16 cellular contexts compared by ENCODE assay signal in genomic region chr6:150689900-150690590, GRCh38.
DNase-seq lines count a peak whose midpoint lies in the region; ATAC-seq and TF ChIP-seq lines count a peak whose summit lies in the region.
"Had no signal": no experiment of that assay in that cellular context is flagged by ENCODE, and none has a peak within 500 bp of the region (broad histone marks: within the 10 kb centered on the region; RNA-seq: fewer than 3 reads in every experiment).

No MANE protein-coding gene starts in this region.

- peak; percentile 55 for ATAC-seq in GM18498 (IDR thresholded peaks at IDR 0.05; ENCODE audit: unreplicated experiment)
- peak; percentile 42 for ATAC-seq in GM21423 (IDR thresholded peaks at IDR 0.05; ENCODE audit: unreplicated experiment)
- ATAC-seq in HG03135 (IDR thresholded peaks at IDR 0.05; ENCODE audit: unreplicated experiment) = peak; percentile 50
- peak; percentile 24 for ATAC-seq in left lobe of liver
- no peak for ATAC-seq in activated T-cell treated with anti-CD3 and anti-CD28 coated beads, Interleukin-2, amount 50 U/mL, for 4 hours
- no peak for ATAC-seq in HG02973 (IDR thresholded peaks at IDR 0.05; ENCODE audit: unreplicated experiment)
- ATAC-seq: activated CD4-positive, alpha-beta T cell treated with anti-CD3 and anti-CD28 coated beads for 36 hours; psoas muscle had no signal

- no peak overlapping the region for H3K27ac ChIP-seq in SK-N-SH (ENCODE audit: low read depth in 2 of 2, low read length in 1 of 2)
- H3K27ac ChIP-seq: epithelial cell of prostate, psoas muscle had no signal

- no peaks in the 10 kb centered on the region for H3K79me2 ChIP-seq in SK-N-SH (ENCODE audit: insufficient read depth)

- no peak for TF ChIP-seq RAD21 in SK-N-SH (IDR thresholded peaks at IDR 0.05; ENCODE audit: low read length)

- H3K36me3 Mint-ChIP-seq in activated T-cell treated with anti-CD3 and anti-CD28 coated beads, Interleukin-2, amount 50 U/mL, for 4 hours (ENCODE audit: insufficient read depth) = no peaks in the 10 kb centered on the region
- H3K36me3 Mint-ChIP-seq: activated naive CD8-positive, alpha-beta T cell treated with anti-CD3 and anti-CD28 coated beads, Interleukin-2, amount 10 ng/mL, durations not matched to agents 7 days and 5 days had no signal

- H3K4me1 Mint-ChIP-seq in activated T-cell treated with anti-CD3 and anti-CD28 coated beads, Interleukin-2, amount 50 U/mL, for 4 hours (ENCODE audit: low read depth) = peaks cover 2% of the 10 kb centered on the region
- H3K4me1 Mint-ChIP-seq: activated naive CD8-positive, alpha-beta T cell treated with anti-CD3 and anti-CD28 coated beads, Interleukin-2, amount 10 ng/mL, durations not matched to agents 7 days and 5 days had no signal

- no peak overlapping the region for H3K4me3 Mint-ChIP-seq in activated T-cell treated with anti-CD3 and anti-CD28 coated beads, Interleukin-2, amount 50 U/mL, for 4 hours
- H3K4me3 Mint-ChIP-seq: activated CD4-positive, alpha-beta T cell treated with anti-CD3 and anti-CD28 coated beads for 36 hours; activated naive CD8-positive, alpha-beta T cell treated with anti-CD3 and anti-CD28 coated beads, Interleukin-2, amount 10 ng/mL, durations not matched to agents 7 days and 5 days; T-helper 2 cell treated with Interferon-gamma antibody and Interleukin-4, amounts not matched to agents 5 μg/mL and 100 μg/mL, for 36 hours had no signal

- H3K9ac ChIP-seq in SK-N-SH = no peak overlapping the region

- H3K4me1 ChIP-seq in SK-N-SH (ENCODE audit: control insufficient read depth in 1 of 2, insufficient read depth in 2 of 2, low read depth in 1 of 2, low read length in 1 of 2) = no peaks in the 10 kb centered on the region; a peak in 1 of 4 replicates
- H3K4me1 ChIP-seq: psoas muscle had no signal

- TF ChIP-seq CTCF in SK-N-SH (IDR thresholded peaks at IDR 0.05) = no peak

- 29% methylated on average over 5 of the region's 5 CpGs for WGBS in SK-N-SH (ENCODE audit: low lambda C conversion rate)

- no peaks in the 10 kb centered on the region for H3K27me3 ChIP-seq in SK-N-SH (ENCODE audit: insufficient read depth)

- H3K4me2 ChIP-seq in SK-N-SH = no peak overlapping the region

- no peaks in the 10 kb centered on the region for H3K9me2 ChIP-seq in SK-N-SH

- DNase-seq in left lobe of liver (ENCODE audit: low spot score) = no peak
- no peak for DNase-seq in activated T-cell treated with anti-CD3 and anti-CD28 coated beads, Interleukin-2, amount 50 U/mL, for 4 hours
- DNase-seq in SK-N-SH = no peak
- no peak for DNase-seq in anterior cingulate cortex (lab: John Stamatoyannopoulos, UW)
- DNase-seq: activated CD4-positive, alpha-beta T cell treated with anti-CD3 and anti-CD28 coated beads for 36 hours; activated naive CD8-positive, alpha-beta T cell treated with anti-CD3 and anti-CD28 coated beads, Interleukin-2, amount 10 ng/mL, durations not matched to agents 7 days and 5 days; glutamatergic neuron; Kasumi-1; NCI-H774; psoas muscle had no signal

- no peak for TF ChIP-seq EP300 in SK-N-SH (IDR thresholded peaks at IDR 0.05; ENCODE audit: borderline replicate concordance in 1 of 2, low read depth in 1 of 2, low read length in 1 of 2)

- no peaks in the 10 kb centered on the region for H3K36me3 ChIP-seq in SK-N-SH (replicated peaks in 1 of 2; ENCODE audit: control insufficient read depth in 1 of 2, insufficient read depth in 2 of 2, low read length in 1 of 2)

- H3K9me3 Mint-ChIP-seq in activated T-cell treated with anti-CD3 and anti-CD28 coated beads, Interleukin-2, amount 50 U/mL, for 4 hours = no peaks in the 10 kb centered on the region
- H3K9me3 Mint-ChIP-seq: T-helper 2 cell treated with Interferon-gamma antibody and Interleukin-4, amounts not matched to agents 5 μg/mL and 100 μg/mL, for 36 hours had no signal

- H4K20me1 ChIP-seq in SK-N-SH (ENCODE audit: insufficient read depth) = no peaks in the 10 kb centered on the region

- H2AFZ ChIP-seq in SK-N-SH (ENCODE audit: low read depth) = no peak overlapping the region

- POLR2A ChIA-PET in SK-N-SH (lab: Yijun Ruan, JAX) = no interaction called here

- H3F3A ChIP-seq in SK-N-SH (replicated peaks; ENCODE audit: insufficient read depth) = no peaks in the 10 kb centered on the region

- H3K9me3 ChIP-seq in SK-N-SH = no peaks in the 10 kb centered on the region
- H3K9me3 ChIP-seq: psoas muscle had no signal

- H3K27me3 Mint-ChIP-seq in activated T-cell treated with anti-CD3 and anti-CD28 coated beads, Interleukin-2, amount 50 U/mL, for 4 hours (ENCODE audit: low read depth) = no peaks in the 10 kb centered on the region
- H3K27me3 Mint-ChIP-seq: activated CD4-positive, alpha-beta T cell treated with anti-CD3 and anti-CD28 coated beads for 36 hours had no signal

- CTCF ChIA-PET in SK-N-SH (lab: Yijun Ruan, JAX) = no interaction called here

- H3K4me3 ChIP-seq in SK-N-SH (ENCODE audit: low read depth in 2 of 2, low read length in 1 of 2) = no peak overlapping the region
- H3K4me3 ChIP-seq: psoas muscle had no signal

TF ChIP-seq in SK-N-SH, 30 proteins besides CTCF, POLR2A, EP300 and RAD21:
- TF ChIP-seq SMC3 (IDR thresholded peaks at IDR 0.05; ENCODE audit: low read depth, low read length) = no peak
- TF ChIP-seq FOXJ3 (CRISPR knock-in tag; IDR thresholded peaks at IDR 0.05) = no peak
- TF ChIP-seq MAX (IDR thresholded peaks at IDR 0.05; ENCODE audit: low read depth) = no peak
- no peak for TF ChIP-seq MEF2A (IDR thresholded peaks at IDR 0.05; ENCODE audit: borderline replicate concordance, low read depth)
- TF ChIP-seq EZH2phosphoT487 (IDR thresholded peaks at IDR 0.05; ENCODE audit: borderline replicate concordance, low read depth) = no peak
- TF ChIP-seq RXRA (IDR thresholded peaks at IDR 0.05; ENCODE audit: borderline replicate concordance, low read depth) = no peak
- TF ChIP-seq FOSL2 (IDR thresholded peaks at IDR 0.05; ENCODE audit: borderline replicate concordance, low read depth) = no peak
- TF ChIP-seq YY1 (IDR thresholded peaks at IDR 0.05; ENCODE audit: low read depth) = no peak
- no peak for TF ChIP-seq TCF12 (IDR thresholded peaks at IDR 0.05)
- no peak for TF ChIP-seq IRF3 (IDR thresholded peaks at IDR 0.05; ENCODE audit: low read depth, low read length)
- TF ChIP-seq CHD2 (IDR thresholded peaks at IDR 0.05; ENCODE audit: low read length, partially characterized antibody) = no peak

Comparison
In these comparisons a context has a peak if more than half of its experiments do, and no peak if none do; other contexts are left out.
1. ATAC-seq: peak in GM18498 (single experiment), GM21423 (single experiment), HG03135 (single experiment) and left lobe of liver (single experiment); none in activated T-cell treated with anti-CD3 and anti-CD28 coated beads, Interleukin-2, amount 50 U/mL, for 4 hours (0 of 2) and HG02973 (single experiment).